Comparison of ENCODE assay signal across 31 cellular contexts in the genomic region with DNA sequence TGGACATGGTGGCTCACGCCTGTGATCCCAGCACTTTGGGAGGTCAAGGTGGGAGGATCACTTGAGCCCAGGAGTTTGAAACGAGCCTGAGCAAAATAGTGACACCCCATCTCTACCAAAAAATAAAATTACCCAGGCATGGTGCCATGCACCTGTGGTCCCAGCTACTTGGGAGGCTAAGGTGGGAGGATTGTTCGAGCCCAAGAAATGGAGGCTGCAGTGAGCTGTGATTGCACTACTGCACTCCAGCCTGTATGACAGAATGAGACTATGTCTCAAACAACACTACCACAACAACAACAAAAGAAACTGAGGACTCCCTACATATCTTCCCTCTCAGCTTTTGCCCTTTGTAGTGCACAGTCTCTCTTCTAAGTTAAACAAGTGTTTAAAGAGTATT. TPM values are rescaled to one million over a fixed set of nuclear protein-coding genes. Genes with fewer than 3 reads are reported as not detected.
"Had no signal": no experiment of that assay in that cellular context is flagged by ENCODE, and none has a peak within 500 bp of the region (broad histone marks: within the 10 kb centered on the region; RNA-seq: fewer than 3 reads in every experiment).

No MANE protein-coding gene starts in this region.

- FAIRE-seq: urothelium cell line had no signal

- H3K36me3 ChIP-seq: stomach, suprapubic skin, thoracic aorta, thyroid gland, tibial artery, tibial nerve, transverse colon, upper lobe of left lung, upper lobe of right lung, uterus, vagina had no signal

- H3K4me3 ChIP-seq: stomach, suprapubic skin, testis, thoracic aorta, thyroid gland, tibial artery, tibial nerve, transverse colon, upper lobe of left lung, upper lobe of right lung, uterus, vagina had no signal

- H3K4me3 Mint-ChIP-seq: stimulated activated memory B cell treated with anti-CD40 and anti-IgM and Interleukin-4, amounts not matched to agents 10 μg/mL and 1 μg/mL and 100 μg/mL, for 72 hours; stimulated activated naive B cell treated with anti-CD40 and anti-IgM and Interleukin-4, amounts not matched to agents 10 μg/mL and 1 μg/mL and 100 μg/mL, for 72 hours; stimulated activated naive CD8-positive, alpha-beta T cell treated with anti-CD3 and anti-CD28 coated beads, Interleukin-15, amount 100 ng/mL, for 72 hours; stimulated activated naive CD8-positive, alpha-beta T cell treated with anti-CD3 and anti-CD28 coated beads, Interleukin-15, Interleukin-2, amounts not matched to agents 100 ng/mL and 50 ng/mL, for 24 hours; type B pancreatic cell had no signal

- H3K27me3 ChIP-seq: stomach, suprapubic skin, testis, thyroid gland, tibial artery, tibial nerve, transverse colon, upper lobe of left lung, upper lobe of right lung, uterus, vagina had no signal

- H3K4me1 Mint-ChIP-seq: stimulated activated memory B cell treated with anti-CD40 and anti-IgM and Interleukin-4, amounts not matched to agents 10 μg/mL and 1 μg/mL and 100 μg/mL, for 72 hours; stimulated activated naive B cell treated with anti-CD40 and anti-IgM and Interleukin-4, amounts not matched to agents 10 μg/mL and 1 μg/mL and 100 μg/mL, for 72 hours; stimulated activated naive CD8-positive, alpha-beta T cell treated with anti-CD3 and anti-CD28 coated beads, Interleukin-15, amount 100 ng/mL, for 72 hours had no signal

- H3K4me1 ChIP-seq: stomach, suprapubic skin, testis, thyroid gland, tibial artery, tibial nerve, transverse colon, uterus, vagina had no signal

- H3K36me3 Mint-ChIP-seq: stimulated activated memory B cell treated with anti-CD40 and anti-IgM and Interleukin-4, amounts not matched to agents 10 μg/mL and 1 μg/mL and 100 μg/mL, for 72 hours; stimulated activated naive B cell treated with anti-CD40 and anti-IgM and Interleukin-4, amounts not matched to agents 10 μg/mL and 1 μg/mL and 100 μg/mL, for 72 hours; type B pancreatic cell had no signal

- ATAC-seq: stimulated activated memory B cell treated with anti-CD40 and anti-IgM and Interleukin-4, amounts not matched to agents 10 μg/mL and 1 μg/mL and 100 μg/mL, for 72 hours; stimulated activated naive B cell treated with anti-CD40 and anti-IgM and Interleukin-4, amounts not matched to agents 10 μg/mL and 1 μg/mL and 100 μg/mL, for 72 hours; stimulated activated naive CD8-positive, alpha-beta T cell treated with anti-CD3 and anti-CD28 coated beads, Interleukin-15, amount 100 ng/mL, for 72 hours; stimulated activated naive CD8-positive, alpha-beta T cell treated with anti-CD3 and anti-CD28 coated beads, Interleukin-15, Interleukin-2, amounts not matched to agents 100 U/mL and 50 U/mL, for 24 hours; upper lobe of right lung had no signal

- H3K27ac ChIP-seq: stomach, suprapubic skin, testis, thoracic aorta, thyroid gland, tibial artery, tibial nerve, transverse colon, upper lobe of right lung, uterus, vagina had no signal

- DNase-seq: stimulated activated CD4-positive, alpha-beta T cell treated with anti-CD3 and anti-CD28 coated beads, Interleukin-2, amount 100 ng/mL, for 48 hours; stimulated activated CD4-positive, alpha-beta T cell treated with anti-CD3 and anti-CD28 coated beads, Interleukin-4, amount 100 ng/mL, for 1 hour; stimulated activated CD4-positive, alpha-beta T cell treated with anti-CD3 and anti-CD28 coated beads, Interleukin-4, amount 100 ng/mL, for 24 hours; stimulated activated CD4-positive, alpha-beta T cell treated with anti-CD3 and anti-CD28 coated beads, Interleukin-4, amount 100 ng/mL, for 4 hours; stimulated activated CD8-positive, alpha-beta memory T cell treated with anti-CD3 and anti-CD28 coated beads, Interleukin-4, amount 100 ng/mL, for 48 hours; stimulated activated naive B cell treated with anti-CD40 and anti-IgM and Interleukin-4, amounts not matched to agents 10 μg/mL and 1 μg/mL and 100 μg/mL, for 72 hours; stimulated activated naive CD4-positive, alpha-beta T cell; stimulated activated naive CD4-positive, alpha-beta T cell treated with Interleukin-2 at 50 U/mL for 16 hours; stimulated activated naive CD8-positive, alpha-beta T cell treated with anti-CD3 and anti-CD28 coated beads, Interleukin-15, amount 100 ng/mL, for 72 hours; stimulated activated naive CD8-positive, alpha-beta T cell treated with anti-CD3 and anti-CD28 coated beads, Interleukin-15, Interleukin-2, amounts not matched to agents 100 U/mL and 50 U/mL, for 24 hours; stomach; substantia nigra; testis; thyroid gland; tibial artery; transverse colon; trophoblast cell; upper lobe of left lung; upper lobe of right lung; uterus had no signal

- H3K27ac Mint-ChIP-seq: stimulated activated memory B cell treated with anti-CD40 and anti-IgM and Interleukin-4, amounts not matched to agents 10 μg/mL and 1 μg/mL and 100 μg/mL, for 72 hours; stimulated activated naive B cell treated with anti-CD40 and anti-IgM and Interleukin-4, amounts not matched to agents 10 μg/mL and 1 μg/mL and 100 μg/mL, for 72 hours; stimulated activated naive CD8-positive, alpha-beta T cell treated with anti-CD3 and anti-CD28 coated beads, Interleukin-15, amount 100 ng/mL, for 72 hours; stimulated activated naive CD8-positive, alpha-beta T cell treated with anti-CD3 and anti-CD28 coated beads, Interleukin-15, Interleukin-2, amounts not matched to agents 100 ng/mL and 50 ng/mL, for 24 hours; type B pancreatic cell had no signal

- H3K9me3 Mint-ChIP-seq: stimulated activated memory B cell treated with anti-CD40 and anti-IgM and Interleukin-4, amounts not matched to agents 10 μg/mL and 1 μg/mL and 100 μg/mL, for 72 hours; stimulated activated naive CD8-positive, alpha-beta T cell treated with anti-CD3 and anti-CD28 coated beads, Interleukin-15, amount 100 ng/mL, for 72 hours; stimulated activated naive CD8-positive, alpha-beta T cell treated with anti-CD3 and anti-CD28 coated beads, Interleukin-15, Interleukin-2, amounts not matched to agents 100 ng/mL and 50 ng/mL, for 24 hours; type B pancreatic cell had no signal

- H3K9me3 ChIP-seq: stomach, suprapubic skin, testis, thoracic aorta, thyroid gland, tibial artery, tibial nerve, transverse colon, upper lobe of left lung, upper lobe of right lung, uterus, vagina had no signal

RNA-seq across cellular contexts. Expression of gene UPP2, which starts 53.3 kb away (rescaled TPM):
- total RNA-seq: stomach, subcutaneous adipose tissue, suprapubic skin, thoracic aorta, tibial nerve, transverse colon, upper lobe of left lung, upper lobe of right lung, ureter, vagina had no signal
- polyA plus RNA-seq: stomach, urinary bladder had no signal
